Comparison of ENCODE assay signal across 20 cellular contexts in the genomic region with DNA sequence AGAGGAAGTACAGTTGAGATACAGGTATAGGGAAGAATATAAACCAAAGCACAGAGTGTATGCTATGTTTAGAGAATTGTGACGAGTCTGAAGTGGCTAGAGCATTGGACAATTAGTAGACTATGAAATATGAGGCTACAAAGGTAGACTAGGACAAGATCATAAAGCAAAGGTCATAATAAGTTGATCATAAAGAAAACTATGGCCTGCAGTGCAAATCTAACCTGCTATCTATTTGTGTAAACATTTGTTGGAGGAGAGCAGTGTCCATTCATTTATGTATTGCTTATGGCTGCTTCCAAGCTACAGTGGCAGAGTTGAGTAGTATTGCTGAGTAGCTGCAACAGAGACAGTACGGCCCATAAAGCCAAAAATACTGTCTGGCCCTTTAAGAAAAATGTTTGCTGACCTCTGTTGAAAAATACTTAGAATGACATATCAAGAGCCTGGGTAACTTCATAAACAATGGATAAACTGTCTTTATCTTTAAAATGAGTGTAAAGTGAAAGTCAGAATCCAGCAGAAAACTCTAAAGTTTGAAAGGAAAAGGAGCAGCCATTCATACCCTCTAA. TPM values are rescaled to one million over a fixed set of nuclear protein-coding genes. Genes with fewer than 3 reads are reported as not detected.
DNase-seq lines count a peak whose midpoint lies in the region; ATAC-seq and TF ChIP-seq lines count a peak whose summit lies in the region.
"Had no signal": no experiment of that assay in that cellular context is flagged by ENCODE, and none has a peak within 500 bp of the region (broad histone marks: within the 10 kb centered on the region; RNA-seq: fewer than 3 reads in every experiment).

No MANE protein-coding gene starts in this region.

- H3K9me3 ChIP-seq in colonic mucosa (no peaks in the 10 kb centered on the region), mucosa of descending colon (no peaks in the 10 kb centered on the region)

- peak; percentile 19 for TF ChIP-seq CTCF in C4-2B (conservative IDR thresholded peaks at IDR 0.05)
- TF ChIP-seq CTCF in colonic mucosa (IDR thresholded peaks at IDR 0.05): no peak
- no peak for TF ChIP-seq CTCF in mucosa of descending colon (IDR thresholded peaks at IDR 0.05)
- TF ChIP-seq CTCF in GM13977 (IDR thresholded peaks at IDR 0.05; ENCODE audit: extremely low read depth, insufficient read depth, missing control alignments): no peak

- H3K27me3 ChIP-seq in colonic mucosa: no peaks in the 10 kb centered on the region

- peak; percentile 87 for ATAC-seq in mucosa of descending colon
- no peak for ATAC-seq in GM19351 (IDR thresholded peaks at IDR 0.05; ENCODE audit: unreplicated experiment)
- ATAC-seq in GM21737 (IDR thresholded peaks at IDR 0.05; ENCODE audit: unreplicated experiment): no peak
- ATAC-seq: Right ventricle myocardium inferior had no signal

- H3K4me3 ChIP-seq in colonic mucosa (no peak overlapping the region), mucosa of descending colon (no peak overlapping the region)
- H3K4me3 ChIP-seq: GM12878, GM23248, K562, PC-9, SK-N-MC had no signal

- H3K4me1 ChIP-seq in colonic mucosa (no peaks in the 10 kb centered on the region), mucosa of descending colon (ENCODE audit: low read depth) (peaks cover 11% of the 10 kb centered on the region)

- no peak overlapping the region for H3K9ac ChIP-seq in colonic mucosa (ENCODE audit: low read depth in 2 of 2, low read length in 2 of 2)
- H3K9ac ChIP-seq: GM23248 had no signal

- DNase-seq in OCI-M1 (lab: John Stamatoyannopoulos, UW): peak; percentile 43
- no peak for DNase-seq in colonic mucosa
- no peak for DNase-seq in mucosa of descending colon
- DNase-seq in GM13977 (ENCODE audit: low spot score): no peak
- DNase-seq: CD4-positive, alpha-beta memory T cell; DMS79 treated with DMSO at 0.1 percent for 48 hours; NCI-H1436; NCI-H2081; NCI-H510A; NCI-H774; PC-9 had no signal

- intact Hi-C loops in colonic mucosa (cut with DNase I) (no loop called here), mucosa of descending colon (cut with DNase I, micrococcal nuclease) (no loop called here)

- in situ Hi-C loops in GM13977 (cut with MboI; ENCODE audit: low pct_unique_long_range_greater_than_20kb, low sequenced_read_pairs, unreplicated experiment): no loop called here

- H3K27ac ChIP-seq in C4-2B: no peak overlapping the region
- peak overlapping the region; percentile 2 for H3K27ac ChIP-seq in colonic mucosa
- H3K27ac ChIP-seq: GM23248, PC-9, SK-N-MC had no signal

- H3K36me3 ChIP-seq in colonic mucosa (no peaks in the 10 kb centered on the region), mucosa of descending colon (ENCODE audit: low read depth) (no peaks in the 10 kb centered on the region)

RNA-seq across cellular contexts. Expression of gene OR1E2, which starts 14.5 kb away (rescaled TPM):
- total RNA-seq in colonic mucosa: not detected
- not detected for total RNA-seq in mucosa of descending colon
- total RNA-seq: B cell; CD4-positive, alpha-beta memory T cell; GM12878; GM23248; K562; PC-9; Right ventricle myocardium inferior had no signal

RNA-seq across cellular contexts. Expression of gene SPATA22, which starts 23.5 kb away (rescaled TPM):
- total RNA-seq in colonic mucosa (not detected), mucosa of descending colon (1 to 10 TPM in 1 of 3 donors, not detected in 2; 1.1 TPM)
- total RNA-seq: CD4-positive, alpha-beta memory T cell; GM12878; GM23248; PC-9 had no signal

RNA-seq across cellular contexts. Expression of gene ASPA, which starts 27.7 kb away (rescaled TPM):
- 1 to 10 TPM in 1 of 2 donors, under 1 TPM in 1; 0.59 to 2.0 TPM for total RNA-seq in colonic mucosa
- 1 to 10 TPM; 3.5 to 6.6 (median 3.7) TPM for total RNA-seq in mucosa of descending colon
- total RNA-seq: B cell; CD4-positive, alpha-beta memory T cell; GM12878; GM23248; K562; PC-9 had no signal

RNA-seq across cellular contexts. Expression of gene OR3A3, which starts 37.0 kb away (rescaled TPM):
- total RNA-seq in colonic mucosa: not detected
- total RNA-seq in mucosa of descending colon: not detected
- total RNA-seq: B cell; CD4-positive, alpha-beta memory T cell; GM12878; GM23248; K562; PC-9; Right ventricle myocardium inferior had no signal

RNA-seq across cellular contexts. Expression of gene OR1E1, which starts 49.9 kb away (rescaled TPM):
- total RNA-seq in colonic mucosa (not detected), mucosa of descending colon (not detected)
- total RNA-seq: B cell; CD4-positive, alpha-beta memory T cell; GM12878; GM23248; K562; PC-9; Right ventricle myocardium inferior had no signal
